In genomic region chr3:134198414-134198813, GRCh38 we compare ENCODE assay signal across 11 cellular contexts. TPM values are rescaled to one million over a fixed set of nuclear protein-coding genes. Genes with fewer than 3 reads are reported as not detected.
A peak's percentile ranks its signal among the peaks of the same experiment; 100 is the strongest.
DNase-seq lines count a peak whose midpoint lies in the region; ATAC-seq and TF ChIP-seq lines count a peak whose summit lies in the region.
"Had no signal": no experiment of that assay in that cellular context is flagged by ENCODE, and none has a peak within 500 bp of the region (broad histone marks: within the 10 kb centered on the region; RNA-seq: fewer than 3 reads in every experiment).

No MANE protein-coding gene starts in this region.

- no peak overlapping the region for H3K27ac Mint-ChIP-seq in activated CD4-positive, alpha-beta memory T cell treated with anti-CD3 and anti-CD28 coated beads for 36 hours
- no peak overlapping the region for H3K27ac Mint-ChIP-seq in activated CD4-positive, alpha-beta memory T cell treated with anti-CD3 and anti-CD28 coated beads, Interleukin-2, amount 10 ng/mL, durations not matched to agents 7 days and 5 days
- no peak overlapping the region for H3K27ac Mint-ChIP-seq in activated naive CD8-positive, alpha-beta T cell treated with anti-CD3 and anti-CD28 coated beads, Interleukin-2, amount 50 U/mL, for 24 hours
- H3K27ac Mint-ChIP-seq in activated naive CD8-positive, alpha-beta T cell treated with anti-CD3 and anti-CD28 coated beads for 36 hours = no peak overlapping the region
- H3K27ac Mint-ChIP-seq in activated T-helper 17 cell treated with anti-CD3 and anti-CD28 coated beads, Interleukin-2, amount 50 U/mL, for 72 hours = no peak overlapping the region
- peak overlapping the region; percentile 54 for H3K27ac Mint-ChIP-seq in neural progenitor cell
- H3K27ac Mint-ChIP-seq in stimulated activated naive B cell treated with anti-CD40 and anti-IgM and Interleukin-4, amounts not matched to agents 10 μg/mL and 1 μg/mL and 100 μg/mL, for 72 hours = no peak overlapping the region
- H3K27ac Mint-ChIP-seq: CD4-positive, alpha-beta T cell; HFFc6 had no signal

- no peak overlapping the region for H3K4me3 Mint-ChIP-seq in activated CD4-positive, alpha-beta memory T cell treated with anti-CD3 and anti-CD28 coated beads for 36 hours
- H3K4me3 Mint-ChIP-seq in activated CD4-positive, alpha-beta memory T cell treated with anti-CD3 and anti-CD28 coated beads, Interleukin-2, amount 10 ng/mL, durations not matched to agents 7 days and 5 days = no peak overlapping the region
- H3K4me3 Mint-ChIP-seq in activated naive CD8-positive, alpha-beta T cell treated with anti-CD3 and anti-CD28 coated beads, Interleukin-2, amount 50 U/mL, for 24 hours = no peak overlapping the region
- H3K4me3 Mint-ChIP-seq in activated naive CD8-positive, alpha-beta T cell treated with anti-CD3 and anti-CD28 coated beads for 36 hours = no peak overlapping the region
- H3K4me3 Mint-ChIP-seq in activated T-helper 17 cell treated with anti-CD3 and anti-CD28 coated beads, Interleukin-2, amount 50 U/mL, for 72 hours = no peak overlapping the region
- no peak overlapping the region for H3K4me3 Mint-ChIP-seq in neural progenitor cell
- no peak overlapping the region for H3K4me3 Mint-ChIP-seq in stimulated activated naive B cell treated with anti-CD40 and anti-IgM and Interleukin-4, amounts not matched to agents 10 μg/mL and 1 μg/mL and 100 μg/mL, for 72 hours
- H3K4me3 Mint-ChIP-seq: CD4-positive, alpha-beta T cell; HFFc6 had no signal

- H3K4me1 Mint-ChIP-seq in activated CD4-positive, alpha-beta memory T cell treated with anti-CD3 and anti-CD28 coated beads for 36 hours (ENCODE audit: low read depth) = peaks cover 10% of the 10 kb centered on the region
- H3K4me1 Mint-ChIP-seq in activated CD4-positive, alpha-beta memory T cell treated with anti-CD3 and anti-CD28 coated beads, Interleukin-2, amount 10 ng/mL, durations not matched to agents 7 days and 5 days = peaks cover 2% of the 10 kb centered on the region
- H3K4me1 Mint-ChIP-seq in activated naive CD8-positive, alpha-beta T cell treated with anti-CD3 and anti-CD28 coated beads, Interleukin-2, amount 50 U/mL, for 24 hours = peaks cover 10% of the 10 kb centered on the region
- peaks cover 2% of the 10 kb centered on the region for H3K4me1 Mint-ChIP-seq in activated naive CD8-positive, alpha-beta T cell treated with anti-CD3 and anti-CD28 coated beads for 36 hours
- no peaks in the 10 kb centered on the region for H3K4me1 Mint-ChIP-seq in activated T-helper 17 cell treated with anti-CD3 and anti-CD28 coated beads, Interleukin-2, amount 50 U/mL, for 72 hours
- H3K4me1 Mint-ChIP-seq in neural progenitor cell = peaks cover 3% of the 10 kb centered on the region
- H3K4me1 Mint-ChIP-seq in stimulated activated naive B cell treated with anti-CD40 and anti-IgM and Interleukin-4, amounts not matched to agents 10 μg/mL and 1 μg/mL and 100 μg/mL, for 72 hours = no peaks in the 10 kb centered on the region

- H3K4me3 ChIP-seq in neural progenitor cell = no peak overlapping the region
- H3K4me3 ChIP-seq: BLaER1 treated with 17β-estradiol and CSF1 and Interleukin-3, amounts not matched to agents 10 nM and 100 nM had no signal

- peak; percentile 51 for ATAC-seq in activated naive CD8-positive, alpha-beta T cell treated with anti-CD3 and anti-CD28 coated beads, Interleukin-2, amount 50 U/mL, for 24 hours
- ATAC-seq in activated T-helper 17 cell treated with anti-CD3 and anti-CD28 coated beads, Interleukin-2, amount 50 U/mL, for 72 hours (replicated peaks) = peak; percentile 50
- ATAC-seq in stimulated activated naive B cell treated with anti-CD40 and anti-IgM and Interleukin-4, amounts not matched to agents 10 μg/mL and 1 μg/mL and 100 μg/mL, for 72 hours (replicated peaks) = no peak
- ATAC-seq in left colon = no peak

- no peak for TF ChIP-seq CTCF in neural progenitor cell (IDR thresholded peaks at IDR 0.05)

- H3K9ac ChIP-seq in neural progenitor cell = no peak overlapping the region
- H3K9ac ChIP-seq: BLaER1 treated with 17β-estradiol and CSF1 and Interleukin-3, amounts not matched to agents 10 nM and 100 nM had no signal

- H3K27me3 Mint-ChIP-seq in activated CD4-positive, alpha-beta memory T cell treated with anti-CD3 and anti-CD28 coated beads for 36 hours = no peaks in the 10 kb centered on the region
- H3K27me3 Mint-ChIP-seq in activated CD4-positive, alpha-beta memory T cell treated with anti-CD3 and anti-CD28 coated beads, Interleukin-2, amount 10 ng/mL, durations not matched to agents 7 days and 5 days = no peaks in the 10 kb centered on the region
- no peaks in the 10 kb centered on the region for H3K27me3 Mint-ChIP-seq in activated naive CD8-positive, alpha-beta T cell treated with anti-CD3 and anti-CD28 coated beads, Interleukin-2, amount 50 U/mL, for 24 hours
- no peaks in the 10 kb centered on the region for H3K27me3 Mint-ChIP-seq in activated naive CD8-positive, alpha-beta T cell treated with anti-CD3 and anti-CD28 coated beads for 36 hours
- no peaks in the 10 kb centered on the region for H3K27me3 Mint-ChIP-seq in activated T-helper 17 cell treated with anti-CD3 and anti-CD28 coated beads, Interleukin-2, amount 50 U/mL, for 72 hours
- H3K27me3 Mint-ChIP-seq in neural progenitor cell (ENCODE audit: insufficient read depth, low read depth) = no peaks in the 10 kb centered on the region
- no peaks in the 10 kb centered on the region for H3K27me3 Mint-ChIP-seq in stimulated activated naive B cell treated with anti-CD40 and anti-IgM and Interleukin-4, amounts not matched to agents 10 μg/mL and 1 μg/mL and 100 μg/mL, for 72 hours
- H3K27me3 Mint-ChIP-seq: CD4-positive, alpha-beta T cell had no signal

- peaks cover 24% of the 10 kb centered on the region for H3K36me3 Mint-ChIP-seq in activated CD4-positive, alpha-beta memory T cell treated with anti-CD3 and anti-CD28 coated beads for 36 hours
- peaks cover 4% of the 10 kb centered on the region for H3K36me3 Mint-ChIP-seq in activated CD4-positive, alpha-beta memory T cell treated with anti-CD3 and anti-CD28 coated beads, Interleukin-2, amount 10 ng/mL, durations not matched to agents 7 days and 5 days (ENCODE audit: low read depth)
- peaks cover 32% of the 10 kb centered on the region for H3K36me3 Mint-ChIP-seq in activated naive CD8-positive, alpha-beta T cell treated with anti-CD3 and anti-CD28 coated beads, Interleukin-2, amount 50 U/mL, for 24 hours (ENCODE audit: low read depth)
- peaks cover 22% of the 10 kb centered on the region for H3K36me3 Mint-ChIP-seq in activated naive CD8-positive, alpha-beta T cell treated with anti-CD3 and anti-CD28 coated beads for 36 hours
- H3K36me3 Mint-ChIP-seq in activated T-helper 17 cell treated with anti-CD3 and anti-CD28 coated beads, Interleukin-2, amount 50 U/mL, for 72 hours (ENCODE audit: low read depth) = peaks cover 81% of the 10 kb centered on the region
- H3K36me3 Mint-ChIP-seq in neural progenitor cell = peaks cover 25% of the 10 kb centered on the region
- H3K36me3 Mint-ChIP-seq in stimulated activated naive B cell treated with anti-CD40 and anti-IgM and Interleukin-4, amounts not matched to agents 10 μg/mL and 1 μg/mL and 100 μg/mL, for 72 hours = peaks cover 25 to 61% of the 10 kb centered on the region in 2 donors

- H3K9me3 Mint-ChIP-seq in activated CD4-positive, alpha-beta memory T cell treated with anti-CD3 and anti-CD28 coated beads for 36 hours = peaks cover 4% of the 10 kb centered on the region
- H3K9me3 Mint-ChIP-seq in activated CD4-positive, alpha-beta memory T cell treated with anti-CD3 and anti-CD28 coated beads, Interleukin-2, amount 10 ng/mL, durations not matched to agents 7 days and 5 days = no peaks in the 10 kb centered on the region
- H3K9me3 Mint-ChIP-seq in activated naive CD8-positive, alpha-beta T cell treated with anti-CD3 and anti-CD28 coated beads, Interleukin-2, amount 50 U/mL, for 24 hours = no peaks in the 10 kb centered on the region
- no peaks in the 10 kb centered on the region for H3K9me3 Mint-ChIP-seq in activated naive CD8-positive, alpha-beta T cell treated with anti-CD3 and anti-CD28 coated beads for 36 hours
- H3K9me3 Mint-ChIP-seq in activated T-helper 17 cell treated with anti-CD3 and anti-CD28 coated beads, Interleukin-2, amount 50 U/mL, for 72 hours = no peaks in the 10 kb centered on the region
- H3K9me3 Mint-ChIP-seq in neural progenitor cell = no peaks in the 10 kb centered on the region
- peaks cover 2 to 4% of the 10 kb centered on the region in 2 donors for H3K9me3 Mint-ChIP-seq in stimulated activated naive B cell treated with anti-CD40 and anti-IgM and Interleukin-4, amounts not matched to agents 10 μg/mL and 1 μg/mL and 100 μg/mL, for 72 hours
- H3K9me3 Mint-ChIP-seq: CD4-positive, alpha-beta T cell; HFFc6 had no signal

- no peak overlapping the region for H3K4me2 ChIP-seq in neural progenitor cell
- H3K4me2 ChIP-seq: BLaER1 treated with 17β-estradiol and CSF1 and Interleukin-3, amounts not matched to agents 10 nM and 100 nM had no signal

- no peak overlapping the region for H2AFZ ChIP-seq in neural progenitor cell (replicated peaks)

- DNase-seq in activated CD4-positive, alpha-beta memory T cell treated with anti-CD3 and anti-CD28 coated beads for 36 hours = peak; percentile 14
- no peak for DNase-seq in activated CD4-positive, alpha-beta memory T cell treated with anti-CD3 and anti-CD28 coated beads, Interleukin-2, amount 10 ng/mL, durations not matched to agents 7 days and 5 days
- DNase-seq in activated naive CD8-positive, alpha-beta T cell treated with anti-CD3 and anti-CD28 coated beads, Interleukin-2, amount 50 U/mL, for 24 hours = no peak
- DNase-seq in activated naive CD8-positive, alpha-beta T cell treated with anti-CD3 and anti-CD28 coated beads for 36 hours = no peak
- DNase-seq in neural progenitor cell (ENCODE audit: low spot score) = no peak
- DNase-seq in stimulated activated naive B cell treated with anti-CD40 and anti-IgM and Interleukin-4, amounts not matched to agents 10 μg/mL and 1 μg/mL and 100 μg/mL, for 72 hours = no peak
- no peak for DNase-seq in left colon
- DNase-seq: CD4-positive, alpha-beta T cell had no signal

- no peaks in the 10 kb centered on the region for H3K27me3 ChIP-seq in neural progenitor cell
- H3K27me3 ChIP-seq: BLaER1 treated with 17β-estradiol and CSF1 and Interleukin-3, amounts not matched to agents 10 nM and 100 nM had no signal

- no peaks in the 10 kb centered on the region for H3K4me1 ChIP-seq in neural progenitor cell
- H3K4me1 ChIP-seq: BLaER1 treated with 17β-estradiol and CSF1 and Interleukin-3, amounts not matched to agents 10 nM and 100 nM had no signal

- no peak overlapping the region for H3K27ac ChIP-seq in neural progenitor cell
- H3K27ac ChIP-seq: BLaER1 treated with 17β-estradiol and CSF1 and Interleukin-3, amounts not matched to agents 10 nM and 100 nM had no signal

- peaks cover 4% of the 10 kb centered on the region for H3K36me3 ChIP-seq in neural progenitor cell

- H3F3A ChIP-seq in neural progenitor cell (ENCODE audit: low read depth) = peaks cover 12% of the 10 kb centered on the region

- intact Hi-C loops in activated CD4-positive, alpha-beta memory T cell treated with anti-CD3 and anti-CD28 coated beads for 36 hours (cut with micrococcal nuclease) = loop anchor here (2.0 to 5.0 kb wide), 2 partner anchors 14 to 179 kb away; no protein-coding TSS in a partner anchor
- intact Hi-C loops in left colon (cut with DNase I, micrococcal nuclease) = loop anchor here in 1 of 2 donors (10.0 kb wide), 1 partner anchor 296 kb away; no protein-coding TSS in a partner anchor

- H4K20me1 ChIP-seq in neural progenitor cell (ENCODE audit: low read depth) = no peaks in the 10 kb centered on the region

- H3K9me3 ChIP-seq in neural progenitor cell (ENCODE audit: low read depth) = no peaks in the 10 kb centered on the region

- POLR2A ChIA-PET in activated CD4-positive, alpha-beta memory T cell treated with anti-CD3 and anti-CD28 coated beads for 36 hours (lab: Charles Lee) = no interaction called here
- POLR2A ChIA-PET in activated CD4-positive, alpha-beta memory T cell treated with anti-CD3 and anti-CD28 coated beads, Interleukin-2, amount 10 ng/mL, durations not matched to agents 7 days and 5 days (lab: Charles Lee) = interaction anchor here (1.1 kb wide), 1 partner anchor 14 kb away, joined by 3 read pairs; no protein-coding TSS in a partner anchor

- H3K79me2 ChIP-seq in neural progenitor cell (ENCODE audit: low read depth) = peaks cover 8% of the 10 kb centered on the region

- CTCF ChIA-PET in activated CD4-positive, alpha-beta memory T cell treated with anti-CD3 and anti-CD28 coated beads for 36 hours (lab: Charles Lee) = interaction anchor here (0.6 to 6.5 kb wide), 11 partner anchors 11 to 288 kb away, joined by 3 to 53 read pairs (median 5); partner anchors contain the start of genes ANAPC13 and CEP63
- CTCF ChIA-PET in activated CD4-positive, alpha-beta memory T cell treated with anti-CD3 and anti-CD28 coated beads, Interleukin-2, amount 10 ng/mL, durations not matched to agents 7 days and 5 days (lab: Charles Lee) = interaction anchor here (0.9 to 4.4 kb wide), 8 partner anchors 9 to 285 kb away, joined by 3 to 17 read pairs (median 6); no protein-coding TSS in a partner anchor

RNA-seq across cellular contexts. Expression of gene RYK, which starts 52.2 kb away (rescaled TPM):
- total RNA-seq in activated CD4-positive, alpha-beta memory T cell treated with anti-CD3 and anti-CD28 coated beads for 36 hours = 10 to 100 TPM; 16.7 to 17.6 TPM
- 1 to 10 TPM; 6.0 to 6.1 TPM for total RNA-seq in activated CD4-positive, alpha-beta memory T cell treated with anti-CD3 and anti-CD28 coated beads, Interleukin-2, amount 10 ng/mL, durations not matched to agents 7 days and 5 days
- total RNA-seq in activated naive CD8-positive, alpha-beta T cell treated with anti-CD3 and anti-CD28 coated beads for 36 hours = 10 to 100 TPM; 18.7 to 21.0 TPM
- total RNA-seq in activated T-helper 17 cell treated with anti-CD3 and anti-CD28 coated beads, Interleukin-2, amount 50 U/mL, for 72 hours = 10 to 100 TPM in 1 of 2 donors, 1 to 10 TPM in 1; 8.6 to 18.1 TPM
- 99.5 and 134 TPM in 2 replicates for total RNA-seq in neural progenitor cell (ENCODE audit: low replicate concordance)
- 10 to 100 TPM; 33.7 to 38.5 TPM for total RNA-seq in left colon

Comparison
In these comparisons a context has a peak if more than half of its experiments do, and no peak if none do; other contexts are left out.
1. ATAC-seq: peak in activated naive CD8-positive, alpha-beta T cell treated with anti-CD3 and anti-CD28 coated beads, Interleukin-2, amount 50 U/mL, for 24 hours (single experiment) and activated T-helper 17 cell treated with anti-CD3 and anti-CD28 coated beads, Interleukin-2, amount 50 U/mL, for 72 hours (single experiment); none in stimulated activated naive B cell treated with anti-CD40 and anti-IgM and Interleukin-4, amounts not matched to agents 10 μg/mL and 1 μg/mL and 100 μg/mL, for 72 hours (0 of 2) and left colon (single experiment).